In the genomic region with DNA sequence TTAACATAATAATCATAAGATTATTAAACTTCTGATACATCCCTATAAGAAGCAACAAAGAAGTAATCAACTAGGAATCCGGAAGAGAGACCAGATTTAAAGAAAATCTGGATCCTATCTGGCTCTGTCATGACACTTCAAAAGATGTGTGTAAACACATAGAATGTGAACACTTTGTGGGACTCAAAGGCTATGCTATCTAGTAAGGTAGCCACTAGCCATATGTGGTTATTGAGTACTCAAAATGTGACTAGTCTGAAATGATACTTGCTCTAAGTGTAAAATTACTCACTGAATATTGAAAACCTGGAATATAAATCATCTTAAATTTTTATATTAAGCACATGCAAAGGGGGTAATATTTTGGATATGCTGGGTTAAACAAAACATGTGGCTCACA, we compare ENCODE assay signal across 14 cellular contexts.
"Had no signal": no experiment of that assay in that cellular context is flagged by ENCODE, and none has a peak within 500 bp of the region (broad histone marks: within the 10 kb centered on the region; RNA-seq: fewer than 3 reads in every experiment).

No MANE protein-coding gene starts in this region.

- DNase-seq: activated CD4-positive, CD25-positive, alpha-beta regulatory T cell treated with anti-CD3 and anti-CD28 coated beads, Interleukin-2, amount 50 U/mL, for 72 hours; activated effector memory CD4-positive, alpha-beta T cell treated with Interleukin-2 at 50 U/mL for 16 hours; activated T-cell treated with anti-CD3 and anti-CD28 coated beads, Interleukin-2, amount 50 U/mL, for 1 hour; central memory CD4-positive, alpha-beta T cell; hippocampal formation; pancreas; sigmoid colon; stimulated activated CD4-positive, alpha-beta T cell treated with anti-CD3 and anti-CD28 coated beads, Interleukin-1b, Interleukin-23, amount 100 ng/mL, for 48 hours; tibial artery had no signal

- H3K9me3 Mint-ChIP-seq: activated naive CD4-positive, alpha-beta T cell treated with anti-CD3 and anti-CD28 coated beads, Interleukin-2, amount 50 U/mL, for 72 hours; brain had no signal

- H3K9me3 ChIP-seq: esophagus muscularis mucosa, pancreas, sigmoid colon, tibial artery had no signal

- H3K27me3 ChIP-seq: esophagus muscularis mucosa, pancreas, sigmoid colon, tibial artery had no signal

- H3K27me3 Mint-ChIP-seq: brain had no signal

- H3K27ac ChIP-seq: coronary artery, esophagus muscularis mucosa, pancreas, sigmoid colon, tibial artery had no signal

- ATAC-seq: left lobe of liver had no signal

- H3K4me3 ChIP-seq: coronary artery, esophagus muscularis mucosa, pancreas, sigmoid colon, tibial artery had no signal
